1 cellular context compared by ENCODE assay signal in genomic region chr17:58381124-58381838, GRCh38.
TF ChIP-seq lines count a peak whose summit lies in the region.

No MANE protein-coding gene starts in this region.

TF ChIP-seq in liver, 16 proteins besides CTCF, POLR2A, EP300 and RAD21 (continued from another document):
- TF ChIP-seq TAF1 (conservative IDR thresholded peaks at IDR 0.05) (peak; percentile 84), RXRA (IDR thresholded peaks at IDR 0.05) (peak; percentile 81 to 86), HNF4G (IDR thresholded peaks at IDR 0.05) (peak; percentile 62), ATF3 (IDR thresholded peaks at IDR 0.05) (no peak), JUND (IDR thresholded peaks at IDR 0.05) (peak in 1 of 2 donors; percentile 78), YY1 (IDR thresholded peaks at IDR 0.05) (peak; percentile 70)
